In the genomic region with DNA sequence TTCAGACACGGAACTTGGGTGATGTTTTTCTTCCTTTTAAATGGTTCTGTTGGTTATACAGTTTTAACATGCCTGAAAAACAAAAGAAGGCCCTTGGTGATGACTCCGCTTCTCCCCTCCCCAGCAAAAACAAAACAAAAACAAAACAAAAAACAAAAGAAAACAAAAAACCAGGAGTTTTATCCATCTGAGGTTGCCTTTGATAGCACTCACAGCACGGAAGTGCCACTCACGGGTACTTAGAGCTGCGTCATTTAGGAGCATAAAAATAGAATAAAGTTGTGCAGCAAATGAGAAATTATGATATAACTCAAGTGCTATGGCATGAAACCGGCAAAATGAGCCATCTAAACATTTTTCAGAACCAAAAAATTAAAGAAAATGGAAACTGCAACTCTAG, we compare ENCODE assay signal across 16 cellular contexts. TPM values are rescaled to one million over a fixed set of nuclear protein-coding genes. Genes with fewer than 3 reads are reported as not detected.
A peak's percentile ranks its signal among the peaks of the same experiment; 100 is the strongest.
DNase-seq lines count a peak whose midpoint lies in the region; ATAC-seq and TF ChIP-seq lines count a peak whose summit lies in the region.
"Had no signal": no experiment of that assay in that cellular context is flagged by ENCODE, and none has a peak within 500 bp of the region (broad histone marks: within the 10 kb centered on the region; RNA-seq: fewer than 3 reads in every experiment).

No MANE protein-coding gene starts in this region.

- intact Hi-C loops in activated CD8-positive, alpha-beta T cell treated with anti-CD3 and anti-CD28 coated beads for 36 hours (cut with micrococcal nuclease): no loop called here
- intact Hi-C loops in activated CD4-positive, alpha-beta T cell treated with anti-CD3 and anti-CD28 coated beads for 36 hours (cut with DNase I, micrococcal nuclease): no loop called here

- CTCF ChIA-PET in activated CD8-positive, alpha-beta T cell treated with anti-CD3 and anti-CD28 coated beads for 36 hours (lab: Charles Lee): no interaction called here
- CTCF ChIA-PET in activated CD8-positive, alpha-beta T cell treated with anti-CD3 and anti-CD28 coated beads, Interleukin-2, amount 10 ng/mL, durations not matched to agents 7 days and 5 days (lab: Charles Lee): no interaction called here
- CTCF ChIA-PET in activated CD4-positive, alpha-beta T cell treated with anti-CD3 and anti-CD28 coated beads for 36 hours (lab: Charles Lee): no interaction called here

- no peak for TF ChIP-seq CTCF in activated CD8-positive, alpha-beta T cell treated with anti-CD3 and anti-CD28 coated beads for 36 hours (IDR thresholded peaks at IDR 0.05)
- TF ChIP-seq CTCF in endodermal cell (conservative IDR thresholded peaks at IDR 0.05) (no peak), nephron (IDR thresholded peaks at IDR 0.05; ENCODE audit: unreplicated experiment in 3 of 3) (no peak), upper lobe of left lung (IDR thresholded peaks at IDR 0.05) (no peak)

- 92 to 98% methylated on average over 3 to 6 of the region's 6 CpGs for WGBS in endodermal cell (ENCODE audit: insufficient coverage in 1 of 2, insufficient read length in 1 of 2), 2 experiments
- 73 to 83% methylated on average over 6 of the region's 6 CpGs for WGBS in upper lobe of left lung, 2 donors

- no peak overlapping the region for H3K4me3 Mint-ChIP-seq in activated CD8-positive, alpha-beta T cell treated with anti-CD3 and anti-CD28 coated beads for 36 hours
- H3K4me3 Mint-ChIP-seq in activated CD8-positive, alpha-beta T cell treated with anti-CD3 and anti-CD28 coated beads, Interleukin-2, amount 10 ng/mL, durations not matched to agents 7 days and 5 days: no peak overlapping the region
- H3K4me3 Mint-ChIP-seq in endodermal cell (no peak overlapping the region), nephron (no peak overlapping the region)
- no peak overlapping the region for H3K4me3 Mint-ChIP-seq in activated CD4-positive, alpha-beta T cell treated with anti-CD3 and anti-CD28 coated beads for 36 hours
- H3K4me3 Mint-ChIP-seq: activated naive CD8-positive, alpha-beta T cell treated with anti-CD3 and anti-CD28 coated beads, Interleukin-2, amount 50 U/mL, for 24 hours had no signal

- peaks cover 4% of the 10 kb centered on the region for H3K36me3 Mint-ChIP-seq in activated CD8-positive, alpha-beta T cell treated with anti-CD3 and anti-CD28 coated beads for 36 hours (ENCODE audit: low read depth)
- no peaks in the 10 kb centered on the region for H3K36me3 Mint-ChIP-seq in activated CD8-positive, alpha-beta T cell treated with anti-CD3 and anti-CD28 coated beads, Interleukin-2, amount 10 ng/mL, durations not matched to agents 7 days and 5 days (ENCODE audit: low read depth)
- H3K36me3 Mint-ChIP-seq in endodermal cell (ENCODE audit: low read depth) (no peaks in the 10 kb centered on the region), nephron (ENCODE audit: low read depth) (peaks cover 32% of the 10 kb centered on the region)
- no peaks in the 10 kb centered on the region for H3K36me3 Mint-ChIP-seq in activated CD4-positive, alpha-beta T cell treated with anti-CD3 and anti-CD28 coated beads for 36 hours (ENCODE audit: low read depth)
- H3K36me3 Mint-ChIP-seq: CD4-positive, alpha-beta memory T cell had no signal

- no peaks in the 10 kb centered on the region for H3K4me1 ChIP-seq in endodermal cell (ENCODE audit: control insufficient read depth, insufficient read depth, low read length)
- H3K4me1 ChIP-seq in upper lobe of left lung: peaks cover 27 to 53% (median 44%) of the 10 kb centered on the region in 4 donors

- TF ChIP-seq POLR2A in upper lobe of left lung (IDR thresholded peaks at IDR 0.05): no peak

- H3K27me3 ChIP-seq in endodermal cell (ENCODE audit: control insufficient read depth, insufficient read depth, low read length, poor library complexity, severe bottlenecking) (peaks cover 53% of the 10 kb centered on the region), upper lobe of left lung (no peaks in the 10 kb centered on the region)

- H3K27ac ChIP-seq in endodermal cell (ENCODE audit: low read depth, low read length) (peak overlapping the region; percentile 89), upper lobe of left lung (peak overlapping the region; percentile 16 to 70 (median 48))

- no peak for TF ChIP-seq EP300 in upper lobe of left lung (IDR thresholded peaks at IDR 0.05)

- peaks cover 1% of the 10 kb centered on the region for H3K27me3 Mint-ChIP-seq in activated CD8-positive, alpha-beta T cell treated with anti-CD3 and anti-CD28 coated beads for 36 hours
- H3K27me3 Mint-ChIP-seq in activated CD8-positive, alpha-beta T cell treated with anti-CD3 and anti-CD28 coated beads, Interleukin-2, amount 10 ng/mL, durations not matched to agents 7 days and 5 days (ENCODE audit: low read depth): no peaks in the 10 kb centered on the region
- H3K27me3 Mint-ChIP-seq in endodermal cell (ENCODE audit: insufficient read depth) (peaks cover 59% of the 10 kb centered on the region), nephron (ENCODE audit: low read depth) (no peaks in the 10 kb centered on the region)
- peaks cover 2% of the 10 kb centered on the region for H3K27me3 Mint-ChIP-seq in activated CD4-positive, alpha-beta T cell treated with anti-CD3 and anti-CD28 coated beads for 36 hours
- H3K27me3 Mint-ChIP-seq: activated naive CD8-positive, alpha-beta T cell treated with anti-CD3 and anti-CD28 coated beads, Interleukin-2, amount 50 U/mL, for 24 hours had no signal

- H3K36me3 ChIP-seq in endodermal cell (ENCODE audit: control insufficient read depth, insufficient read depth, low read length) (no peaks in the 10 kb centered on the region), upper lobe of left lung (no peaks in the 10 kb centered on the region)

- POLR2A ChIA-PET in activated CD8-positive, alpha-beta T cell treated with anti-CD3 and anti-CD28 coated beads for 36 hours (lab: Charles Lee): no interaction called here
- POLR2A ChIA-PET in activated CD8-positive, alpha-beta T cell treated with anti-CD3 and anti-CD28 coated beads, Interleukin-2, amount 10 ng/mL, durations not matched to agents 7 days and 5 days (lab: Charles Lee): no interaction called here
- POLR2A ChIA-PET in activated CD4-positive, alpha-beta T cell treated with anti-CD3 and anti-CD28 coated beads for 36 hours (lab: Charles Lee): no interaction called here

- no peak for ATAC-seq in activated CD8-positive, alpha-beta T cell treated with anti-CD3 and anti-CD28 coated beads for 36 hours
- ATAC-seq in activated CD8-positive, alpha-beta T cell treated with anti-CD3 and anti-CD28 coated beads, Interleukin-2, amount 10 ng/mL, durations not matched to agents 7 days and 5 days: no peak
- ATAC-seq in upper lobe of left lung (ENCODE audit: low FRiP score in 2 of 2): no peak
- ATAC-seq in HG03571 (IDR thresholded peaks at IDR 0.05; ENCODE audit: unreplicated experiment): no peak
- ATAC-seq in activated CD4-positive, alpha-beta T cell treated with anti-CD3 and anti-CD28 coated beads for 36 hours: no peak
- ATAC-seq: activated naive CD8-positive, alpha-beta T cell treated with anti-CD3 and anti-CD28 coated beads, Interleukin-2, amount 50 U/mL, for 24 hours; GM12878; Panc1 had no signal

- H3K4me1 Mint-ChIP-seq in activated CD8-positive, alpha-beta T cell treated with anti-CD3 and anti-CD28 coated beads for 36 hours (ENCODE audit: low read depth): peaks cover 27% of the 10 kb centered on the region
- peaks cover 17% of the 10 kb centered on the region for H3K4me1 Mint-ChIP-seq in activated CD8-positive, alpha-beta T cell treated with anti-CD3 and anti-CD28 coated beads, Interleukin-2, amount 10 ng/mL, durations not matched to agents 7 days and 5 days (ENCODE audit: low read depth)
- H3K4me1 Mint-ChIP-seq in endodermal cell (no peaks in the 10 kb centered on the region), nephron (peaks cover 58% of the 10 kb centered on the region)
- peaks cover 13% of the 10 kb centered on the region for H3K4me1 Mint-ChIP-seq in activated CD4-positive, alpha-beta T cell treated with anti-CD3 and anti-CD28 coated beads for 36 hours

- no peaks in the 10 kb centered on the region for H3K9me3 ChIP-seq in endodermal cell (ENCODE audit: control insufficient read depth, low read length)
- no peaks in the 10 kb centered on the region for H3K9me3 ChIP-seq in upper lobe of left lung

- H3K27ac Mint-ChIP-seq in activated CD8-positive, alpha-beta T cell treated with anti-CD3 and anti-CD28 coated beads for 36 hours: peak overlapping the region; percentile 60
- H3K27ac Mint-ChIP-seq in activated CD8-positive, alpha-beta T cell treated with anti-CD3 and anti-CD28 coated beads, Interleukin-2, amount 10 ng/mL, durations not matched to agents 7 days and 5 days: no peak overlapping the region
- H3K27ac Mint-ChIP-seq in endodermal cell (no peak overlapping the region), nephron (peak overlapping the region; percentile 60 to 71 (median 67))
- no peak overlapping the region for H3K27ac Mint-ChIP-seq in activated CD4-positive, alpha-beta T cell treated with anti-CD3 and anti-CD28 coated beads for 36 hours
- H3K27ac Mint-ChIP-seq: activated naive CD8-positive, alpha-beta T cell treated with anti-CD3 and anti-CD28 coated beads, Interleukin-2, amount 50 U/mL, for 24 hours had no signal

- H3K9ac ChIP-seq in endodermal cell (ENCODE audit: extremely low read depth, low read length, poor library complexity, severe bottlenecking): no peak overlapping the region

- DNase-seq in activated CD8-positive, alpha-beta T cell treated with anti-CD3 and anti-CD28 coated beads for 36 hours: no peak
- no peak for DNase-seq in activated CD8-positive, alpha-beta T cell treated with anti-CD3 and anti-CD28 coated beads, Interleukin-2, amount 10 ng/mL, durations not matched to agents 7 days and 5 days
- no peak for DNase-seq in endodermal cell
- DNase-seq in upper lobe of left lung: no peak
- no peak for DNase-seq in globus pallidus (ENCODE audit: low spot score)
- no peak for DNase-seq in activated CD4-positive, alpha-beta T cell treated with anti-CD3 and anti-CD28 coated beads for 36 hours
- DNase-seq: activated naive CD8-positive, alpha-beta T cell treated with anti-CD3 and anti-CD28 coated beads, Interleukin-2, amount 50 U/mL, for 24 hours; CD4-positive, alpha-beta memory T cell; cortex of kidney; NCI-H1694 treated with DMSO at 0.1 percent for 48 hours; NCI-H69; trophoblast cell had no signal

- no peaks in the 10 kb centered on the region for H3K9me3 Mint-ChIP-seq in activated CD8-positive, alpha-beta T cell treated with anti-CD3 and anti-CD28 coated beads for 36 hours
- H3K9me3 Mint-ChIP-seq in activated CD8-positive, alpha-beta T cell treated with anti-CD3 and anti-CD28 coated beads, Interleukin-2, amount 10 ng/mL, durations not matched to agents 7 days and 5 days (ENCODE audit: insufficient read depth): no peaks in the 10 kb centered on the region
- H3K9me3 Mint-ChIP-seq in endodermal cell (no peaks in the 10 kb centered on the region), nephron (no peaks in the 10 kb centered on the region)
- H3K9me3 Mint-ChIP-seq in activated CD4-positive, alpha-beta T cell treated with anti-CD3 and anti-CD28 coated beads for 36 hours (ENCODE audit: low read depth): no peaks in the 10 kb centered on the region
- H3K9me3 Mint-ChIP-seq: activated naive CD8-positive, alpha-beta T cell treated with anti-CD3 and anti-CD28 coated beads, Interleukin-2, amount 50 U/mL, for 24 hours; CD4-positive, alpha-beta memory T cell had no signal

- H3K4me3 ChIP-seq in endodermal cell (ENCODE audit: low read length) (no peak overlapping the region), upper lobe of left lung (no peak overlapping the region)
- H3K4me3 ChIP-seq: GM12878 had no signal

RNA-seq across cellular contexts. Expression of a gene that starts 57.7 kb away (rescaled TPM):
- total RNA-seq in activated CD8-positive, alpha-beta T cell treated with anti-CD3 and anti-CD28 coated beads for 36 hours: 10 to 100 TPM; 13.5 to 14.9 TPM
- total RNA-seq in activated CD8-positive, alpha-beta T cell treated with anti-CD3 and anti-CD28 coated beads, Interleukin-2, amount 10 ng/mL, durations not matched to agents 7 days and 5 days: 1 to 10 TPM; 4.0 to 5.7 TPM
- under 1 TPM; 0.29 to 0.31 TPM for total RNA-seq in endodermal cell
- polyA plus RNA-seq in endodermal cell (2013, experiment 1 of 2): 68.2 TPM
- 65.4 TPM for polyA plus RNA-seq in endodermal cell (2013, experiment 2 of 2)
- 100 to 1,000 TPM; 104 to 237 (median 148) TPM for total RNA-seq in upper lobe of left lung
- 1 to 10 TPM; 7.0 to 7.5 TPM for total RNA-seq in activated CD4-positive, alpha-beta T cell treated with anti-CD3 and anti-CD28 coated beads for 36 hours

Comparison
In these comparisons a context has a peak if more than half of its experiments do, and no peak if none do; other contexts are left out.
1. H3K27ac Mint-ChIP-seq: peak in activated CD8-positive, alpha-beta T cell treated with anti-CD3 and anti-CD28 coated beads for 36 hours (single experiment) and nephron (3 of 3); none in activated CD8-positive, alpha-beta T cell treated with anti-CD3 and anti-CD28 coated beads, Interleukin-2, amount 10 ng/mL, durations not matched to agents 7 days and 5 days (single experiment), endodermal cell (single experiment) and activated CD4-positive, alpha-beta T cell treated with anti-CD3 and anti-CD28 coated beads for 36 hours (single experiment).
2. RNA of a gene that starts 57.7 kb away (total RNA-seq): 104 to 237 TPM in upper lobe of left lung; 13.5 to 14.9 TPM in activated CD8-positive, alpha-beta T cell treated with anti-CD3 and anti-CD28 coated beads for 36 hours, 7.0 to 7.5 TPM in activated CD4-positive, alpha-beta T cell treated with anti-CD3 and anti-CD28 coated beads for 36 hours, 4.0 to 5.7 TPM in activated CD8-positive, alpha-beta T cell treated with anti-CD3 and anti-CD28 coated beads, Interleukin-2, amount 10 ng/mL, durations not matched to agents 7 days and 5 days and 0.29 to 0.31 TPM in endodermal cell; every median in the first group is over 4 times any median in the second.